8 cellular contexts compared by ENCODE assay signal in the genomic region with DNA sequence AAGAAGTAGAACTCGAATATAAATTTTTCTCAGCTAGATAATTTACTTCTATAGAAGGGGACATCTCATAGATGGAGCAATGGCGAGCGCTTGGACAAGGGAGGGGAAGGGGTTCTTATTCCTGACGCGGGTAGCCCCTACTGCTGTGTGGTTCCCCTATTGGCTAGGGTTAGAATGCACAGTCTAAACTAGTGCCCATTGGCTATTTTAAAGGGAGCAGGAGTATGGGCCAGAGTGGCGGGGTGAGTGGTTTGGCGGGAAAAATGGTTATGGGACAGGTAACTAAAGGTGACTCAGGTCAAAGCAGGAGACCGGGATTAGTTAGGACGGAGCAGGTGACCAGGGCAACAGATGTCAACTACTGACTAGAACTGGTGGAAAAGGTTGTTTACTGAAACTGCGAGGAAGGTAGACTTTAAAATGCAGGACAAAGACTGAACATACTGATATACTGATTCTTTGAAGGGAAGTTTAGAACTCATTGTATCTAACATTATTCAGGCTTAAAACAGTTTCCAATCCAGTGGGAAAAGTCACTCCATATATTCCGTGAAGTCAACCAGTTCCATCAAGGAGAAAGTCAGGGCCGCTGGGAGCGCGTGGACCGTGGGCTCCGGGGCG. TPM values are rescaled to one million over a fixed set of nuclear protein-coding genes. Genes with fewer than 3 reads are reported as not detected.
DNase-seq lines count a peak whose midpoint lies in the region; ATAC-seq, FAIRE-seq and TF ChIP-seq lines count a peak whose summit lies in the region.

No MANE protein-coding gene starts in this region.

- H3K79me2 ChIP-seq in HCT116 (ENCODE audit: insufficient read depth, low read length): peaks cover 31% of the 10 kb centered on the region

- ATAC-seq in HCT116: peak; percentile 58
- no peak for ATAC-seq in GM21723 (IDR thresholded peaks at IDR 0.05; ENCODE audit: unreplicated experiment)

- TF ChIP-seq CTCF in BJ (IDR thresholded peaks at IDR 0.05; ENCODE audit: insufficient read depth, low read depth, low read length): no peak
- TF ChIP-seq CTCF in HCT116 (IDR thresholded peaks at IDR 0.05 in 2 of 3, conservative IDR thresholded peaks at IDR 0.05 in 1 of 3; ENCODE audit: borderline replicate concordance in 1 of 3, insufficient read depth in 1 of 3, low read depth in 2 of 3, low read length in 2 of 3): no peak
- no peak for TF ChIP-seq CTCF in RWPE1 (conservative IDR thresholded peaks at IDR 0.05; ENCODE audit: low read depth)
- TF ChIP-seq CTCF in GM13976 (IDR thresholded peaks at IDR 0.05; ENCODE audit: borderline replicate concordance, control extremely low read depth, extremely low read depth, insufficient read depth, missing control alignments): no peak

- no peak overlapping the region for H2AFZ ChIP-seq in HCT116 (ENCODE audit: low read depth, low read length, poor library complexity, severe bottlenecking)

- H3K27me3 ChIP-seq in BJ (ENCODE audit: control insufficient read depth, insufficient read depth, low read length) (no peaks in the 10 kb centered on the region), HCT116 (ENCODE audit: insufficient read depth, low read length) (no peaks in the 10 kb centered on the region), ectodermal cell (ENCODE audit: control insufficient read depth, insufficient read depth, low read length, poor library complexity, severe bottlenecking) (no peaks in the 10 kb centered on the region)

- H3K9me3 ChIP-seq in HCT116 (ENCODE audit: control insufficient read depth in 1 of 2, insufficient read depth in 1 of 2, low read depth in 1 of 2, low read length in 2 of 2) (no peaks in the 10 kb centered on the region), ectodermal cell (ENCODE audit: control insufficient read depth, low read length) (no peaks in the 10 kb centered on the region)

- H3K27ac ChIP-seq in HCT116 (ENCODE audit: low read depth, low read length) (peak overlapping the region; percentile 95), RWPE1 (peak overlapping the region; percentile 90), ectodermal cell (ENCODE audit: insufficient read depth, low read depth, low read length, poor library complexity, severe bottlenecking) (peak overlapping the region; percentile 74)

- peak overlapping the region; percentile 99 for H3K9ac ChIP-seq in HCT116 (ENCODE audit: low read length)

- peaks cover 1% of the 10 kb centered on the region; the same call in 1 of the 2 replicates for H3K36me3 ChIP-seq in BJ (ENCODE audit: control insufficient read depth, insufficient read depth, low read length)
- H3K36me3 ChIP-seq in HCT116 (ENCODE audit: control insufficient read depth in 1 of 2, insufficient read depth in 2 of 2, low read length in 2 of 2): peaks cover 0 to 8% of the 10 kb centered on the region in 2 experiments; a peak in 2 of 4 replicates
- no peaks in the 10 kb centered on the region for H3K36me3 ChIP-seq in ectodermal cell (ENCODE audit: control insufficient read depth, insufficient read depth, low read length)

- FAIRE-seq in HTR-8/SVneo (lab: Jason Lieb, UNC): no peak

- H3K4me2 ChIP-seq in HCT116 (ENCODE audit: low read length): peak overlapping the region; percentile 74

- CTCF ChIA-PET in BJ (lab: Yijun Ruan, JAX) (no interaction called here), HCT116 (lab: Charles Lee) (interaction anchor here (1.3 kb wide), 1 partner anchor 69 kb away, joined by 3 read pairs; no protein-coding TSS in a partner anchor), RWPE1 (lab: Yijun Ruan, JAX) (interaction anchor here (0.7 kb wide), 1 partner anchor 266 kb away, joined by 6 read pairs; no protein-coding TSS in a partner anchor)

- peak overlapping the region; percentile 72 for H3K4me3 ChIP-seq in BJ (ENCODE audit: low read depth, low read length)
- H3K4me3 ChIP-seq in HCT116 (replicated peaks in 1 of 2; ENCODE audit: low read depth in 1 of 2, low read length in 2 of 2): peak overlapping the region; percentile 84 to 85
- H3K4me3 ChIP-seq in ectodermal cell (ENCODE audit: insufficient read depth, low read depth, low read length): peak overlapping the region; percentile 63

- DNase-seq in BJ (ENCODE audit: low read depth) (no peak), HCT116 (ENCODE audit: low read depth, low spot score) (peak; percentile 59), RWPE1 (ENCODE audit: low spot score) (no peak), myocyte (ENCODE audit: low read depth) (peak; percentile 13), GM13976 (ENCODE audit: low spot score) (no peak), HTR-8/SVneo (ENCODE audit: insufficient read length, low spot score) (no peak)

- intact Hi-C loops in HCT116 (cut with micrococcal nuclease): loop anchor here (5.0 kb wide), 1 partner anchor 61 kb away; a partner anchor contains a TSS

- POLR2A ChIA-PET in BJ (lab: Charles Lee): interaction anchor here (1.0 kb wide), 1 partner anchor 18 kb away, joined by 3 read pairs; no protein-coding TSS in a partner anchor
- POLR2A ChIA-PET in HCT116 (lab: Charles Lee): no interaction called here
- POLR2A ChIA-PET in RWPE1 (lab: Yijun Ruan, JAX; ENCODE audit: low non-redundant PET): interaction anchor here (0.6 kb wide), 1 partner anchor 111 kb away, joined by 3 read pairs; no protein-coding TSS in a partner anchor

- H4K20me1 ChIP-seq in HCT116 (ENCODE audit: insufficient read depth): no peaks in the 10 kb centered on the region

- peaks cover 10 to 18% of the 10 kb centered on the region in 2 experiments for H3K4me1 ChIP-seq in HCT116 (ENCODE audit: control insufficient read depth in 1 of 2, insufficient read depth in 2 of 2, low read length in 2 of 2)
- H3K4me1 ChIP-seq in ectodermal cell (ENCODE audit: control insufficient read depth, insufficient read depth, low read length): no peaks in the 10 kb centered on the region

- TF ChIP-seq RAD21 in HCT116 (IDR thresholded peaks at IDR 0.05; ENCODE audit: low read depth): no peak

- 21 to 23% methylated on average over 17 of the region's 17 CpGs for WGBS in ectodermal cell, 2 experiments

- TSS peak; percentile 97 for BruUV-seq in HCT116 (replicated peaks; lab: Mats Ljungman, UMichigan)

- RAD21 ChIA-PET in HCT116 (lab: Charles Lee; ENCODE audit: low non-redundant PET in 1 of 2, low total read pairs in 2 of 2, uncharacterized antibody in 2 of 2, unreplicated experiment in 2 of 2): no interaction called here

- H3K9me2 ChIP-seq in HCT116 (ENCODE audit: insufficient read depth): no peaks in the 10 kb centered on the region

- in situ Hi-C loops in GM13976 (cut with MboI; ENCODE audit: low sequenced_read_pairs, unreplicated experiment): no loop called here

- TF ChIP-seq POLR2A in HCT116 (IDR thresholded peaks at IDR 0.05; ENCODE audit: borderline replicate concordance, extremely low read depth, insufficient read depth, insufficient read length): no peak

TF ChIP-seq in HCT116, 20 proteins besides CTCF, POLR2A, EP300 and RAD21:
- peak; percentile 12; the same call in 1 of the 2 replicates for TF ChIP-seq POLR2AphosphoS5 (IDR thresholded peaks at IDR 0.05; ENCODE audit: low read depth, low read length)
- no peak for TF ChIP-seq ZFX (IDR thresholded peaks at IDR 0.05)
- TF ChIP-seq, protein P1, sequence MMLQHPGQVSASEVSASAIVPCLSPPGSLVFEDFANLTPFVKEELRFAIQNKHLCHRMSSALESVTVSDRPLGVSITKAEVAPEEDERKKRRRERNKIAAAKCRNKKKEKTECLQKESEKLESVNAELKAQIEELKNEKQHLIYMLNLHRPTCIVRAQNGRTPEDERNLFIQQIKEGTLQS (IDR thresholded peaks at IDR 0.05): no peak
- TF ChIP-seq SP1 (IDR thresholded peaks at IDR 0.05; ENCODE audit: low read depth): peak; percentile 35; the same call in 1 of the 2 replicates
- TF ChIP-seq, protein P2, sequence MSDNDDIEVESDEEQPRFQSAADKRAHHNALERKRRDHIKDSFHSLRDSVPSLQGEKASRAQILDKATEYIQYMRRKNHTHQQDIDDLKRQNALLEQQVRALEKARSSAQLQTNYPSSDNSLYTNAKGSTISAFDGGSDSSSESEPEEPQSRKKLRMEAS (IDR thresholded peaks at IDR 0.05): peak; percentile 3; the same call in 1 of the 2 replicates

RNA-seq across cellular contexts. Expression of a gene that starts 0.9 kb away (rescaled TPM):
- polyA plus RNA-seq in BJ (2011; rRNA removed): 12.5 and 19.7 TPM in 2 replicates
- polyA minus RNA-seq in BJ (2011; rRNA and poly(A)+ RNA removed): 9.0 and 11.3 TPM in 2 replicates
- total RNA-seq in HCT116 (2021; ENCODE audit: unreplicated experiment) (92.3 TPM), myocyte (31.3 and 41.9 TPM in 2 replicates)
- polyA plus RNA-seq in HCT116 (2012): 59.7 and 59.8 TPM in 2 replicates
- 43.1 TPM for polyA plus RNA-seq in ectodermal cell (2013, experiment 1 of 4)
- 44.7 TPM for polyA plus RNA-seq in ectodermal cell (2013, experiment 2 of 4)
- 27.0 TPM for polyA plus RNA-seq in ectodermal cell (2013, experiment 3 of 4)
- polyA plus RNA-seq in ectodermal cell (2013, experiment 4 of 4): 29.8 TPM
- polyA plus RNA-seq in myocyte (2012): 33.2 TPM

RNA-seq across cellular contexts. Expression of a gene that starts 29.4 kb away (rescaled TPM):
- 5.5 and 8.7 TPM in 2 replicates for polyA plus RNA-seq in BJ (2011; rRNA removed)
- polyA minus RNA-seq in BJ (2011; rRNA and poly(A)+ RNA removed): 1.3 and 2.0 TPM in 2 replicates
- total RNA-seq in HCT116 (2021; ENCODE audit: unreplicated experiment) (2.3 TPM), myocyte (not detected in 2 replicates)
- 1.1 and 1.6 TPM in 2 replicates for polyA plus RNA-seq in HCT116 (2012)
- 11.1 TPM for polyA plus RNA-seq in ectodermal cell (2013, experiment 1 of 4)
- polyA plus RNA-seq in ectodermal cell (2013, experiment 2 of 4): 11.7 TPM
- polyA plus RNA-seq in ectodermal cell (2013, experiment 3 of 4): 9.7 TPM
- polyA plus RNA-seq in ectodermal cell (2013, experiment 4 of 4): 13.0 TPM
- 1.6 TPM for polyA plus RNA-seq in myocyte (2012)

RNA-seq across cellular contexts. Expression of a gene that starts 39.5 kb away (rescaled TPM):
- 9.5 and 12.5 TPM in 2 replicates for polyA plus RNA-seq in BJ (2011; rRNA removed)
- polyA minus RNA-seq in BJ (2011; rRNA and poly(A)+ RNA removed): 8.9 and 13.1 TPM in 2 replicates
- total RNA-seq in HCT116 (2021; ENCODE audit: unreplicated experiment): 62.9 TPM
- 21.8 and 27.1 TPM in 2 replicates for polyA plus RNA-seq in HCT116 (2012)
- polyA plus RNA-seq in ectodermal cell (2013, experiment 1 of 4): 31.9 TPM
- polyA plus RNA-seq in ectodermal cell (2013, experiment 2 of 4): 40.0 TPM
- 24.4 TPM for polyA plus RNA-seq in ectodermal cell (2013, experiment 3 of 4)
- 25.9 TPM for polyA plus RNA-seq in ectodermal cell (2013, experiment 4 of 4)
- total RNA-seq in myocyte: 12.1 and 20.2 TPM in 2 replicates
- 14.2 TPM for polyA plus RNA-seq in myocyte (2012)

Comparison
In these comparisons a context has a peak if more than half of its experiments do, and no peak if none do; other contexts are left out.
1. DNase-seq: peak in HCT116 (single experiment) and myocyte (single experiment); none in BJ (single experiment), RWPE1 (single experiment), GM13976 (single experiment) and HTR-8/SVneo (single experiment).
2. Peak in every context shown above with its lines, with median percentiles within 50 percentile points of each other: H3K4me3 ChIP-seq and H3K27ac ChIP-seq.